Comparison of ENCODE assay signal across 8 cellular contexts in the genomic region with DNA sequence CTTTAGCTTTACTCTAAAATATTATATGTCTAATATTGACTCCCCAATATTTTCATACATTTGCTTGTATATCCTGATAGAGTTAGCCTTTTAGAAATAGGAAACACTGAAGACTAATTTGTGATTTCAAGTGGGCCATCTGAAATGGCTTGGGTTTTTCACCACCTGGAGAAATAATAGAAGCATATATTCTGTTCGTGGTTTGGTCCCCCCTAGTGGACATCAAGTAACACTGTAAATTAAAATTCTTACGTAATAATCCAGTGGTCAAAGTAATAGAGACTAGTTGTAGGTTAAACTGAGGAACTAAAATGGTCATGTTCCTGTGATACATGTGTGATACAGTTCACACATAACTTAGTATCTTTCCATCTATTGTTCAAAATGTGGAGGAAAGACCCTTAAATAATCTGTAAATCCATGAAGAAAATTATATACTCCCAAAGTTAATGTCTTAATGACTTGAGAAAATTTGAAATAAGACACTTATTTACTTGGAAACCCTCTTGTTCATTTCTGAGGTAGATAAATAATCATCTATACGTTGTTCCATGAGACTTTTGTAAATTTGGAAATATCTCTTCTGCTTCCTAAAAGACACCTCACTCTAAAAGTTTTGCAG.
DNase-seq lines count a peak whose midpoint lies in the region; ATAC-seq and TF ChIP-seq lines count a peak whose summit lies in the region.

No MANE protein-coding gene starts in this region.

- DNase-seq in NCI-H748 (lab: John Stamatoyannopoulos, UW; ENCODE audit: unreplicated experiment) (peak; percentile 31), NCI-H748 treated with DMSO at 0.1 percent for 48 hours (lab: John Stamatoyannopoulos, UW) (no peak), HEK293T (ENCODE audit: extremely low spot score) (peak; percentile 32), NCI-H2029 treated with DMSO at 0.1 percent for 48 hours (lab: John Stamatoyannopoulos, UW) (peak; percentile 10), dedifferentiated amniotic fluid mesenchymal stem cell (ENCODE audit: extremely low spot score) (peak; percentile 42), non-pigmented ciliary epithelial cell (ENCODE audit: low read depth) (peak; percentile 9), posterior cingulate gyrus (no peak)

- CTCF ChIA-PET in HEK293T (lab: Yijun Ruan, JAX), result interaction anchor here (0.6 to 1.6 kb wide), 2 partner anchors 84 to 336 kb away, joined by 3 to 4 read pairs; no protein-coding TSS in a partner anchor

- POLR2A ChIA-PET in HEK293T (lab: Yijun Ruan, JAX), result no interaction called here

- no peak for ATAC-seq in GM18873 (IDR thresholded peaks at IDR 0.05; ENCODE audit: low FRiP score, unreplicated experiment)

- intact Hi-C loops in posterior cingulate gyrus (cut with DNase I), result loop anchor here (5.0 kb wide), 1 partner anchor 336 kb away; no protein-coding TSS in a partner anchor

TF ChIP-seq in HEK293T, 16 proteins besides CTCF, POLR2A, EP300 and RAD21:
- TF ChIP-seq TARDBP (IDR thresholded peaks at IDR 0.05) (no peak), FOXK2 (IDR thresholded peaks at IDR 0.05) (no peak), ELF4 (IDR thresholded peaks at IDR 0.05) (no peak), ZNF384 (IDR thresholded peaks at IDR 0.05) (no peak), NFRKB (IDR thresholded peaks at IDR 0.05) (no peak)
- TF ChIP-seq, protein P1, sequence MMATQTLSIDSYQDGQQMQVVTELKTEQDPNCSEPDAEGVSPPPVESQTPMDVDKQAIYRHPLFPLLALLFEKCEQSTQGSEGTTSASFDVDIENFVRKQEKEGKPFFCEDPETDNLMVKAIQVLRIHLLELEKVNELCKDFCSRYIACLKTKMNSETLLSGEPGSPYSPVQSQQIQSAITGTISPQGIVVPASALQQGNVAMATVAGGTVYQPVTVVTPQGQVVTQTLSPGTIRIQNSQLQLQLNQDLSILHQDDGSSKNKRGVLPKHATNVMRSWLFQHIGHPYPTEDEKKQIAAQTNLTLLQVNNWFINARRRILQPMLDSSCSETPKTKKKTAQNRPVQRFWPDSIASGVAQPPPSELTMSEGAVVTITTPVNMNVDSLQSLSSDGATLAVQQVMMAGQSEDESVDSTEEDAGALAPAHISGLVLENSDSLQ (IDR thresholded peaks at IDR 0.05), result no peak

Comparison
In these comparisons a context has a peak if more than half of its experiments do, and no peak if none do; other contexts are left out.
1. DNase-seq: peak in NCI-H748 (single experiment), HEK293T (single experiment), NCI-H2029 treated with DMSO at 0.1 percent for 48 hours (single experiment), dedifferentiated amniotic fluid mesenchymal stem cell (single experiment) and non-pigmented ciliary epithelial cell (single experiment); none in NCI-H748 treated with DMSO at 0.1 percent for 48 hours (single experiment) and posterior cingulate gyrus (0 of 10).